Comparison of ENCODE assay signal across 8 cellular contexts in the genomic region with DNA sequence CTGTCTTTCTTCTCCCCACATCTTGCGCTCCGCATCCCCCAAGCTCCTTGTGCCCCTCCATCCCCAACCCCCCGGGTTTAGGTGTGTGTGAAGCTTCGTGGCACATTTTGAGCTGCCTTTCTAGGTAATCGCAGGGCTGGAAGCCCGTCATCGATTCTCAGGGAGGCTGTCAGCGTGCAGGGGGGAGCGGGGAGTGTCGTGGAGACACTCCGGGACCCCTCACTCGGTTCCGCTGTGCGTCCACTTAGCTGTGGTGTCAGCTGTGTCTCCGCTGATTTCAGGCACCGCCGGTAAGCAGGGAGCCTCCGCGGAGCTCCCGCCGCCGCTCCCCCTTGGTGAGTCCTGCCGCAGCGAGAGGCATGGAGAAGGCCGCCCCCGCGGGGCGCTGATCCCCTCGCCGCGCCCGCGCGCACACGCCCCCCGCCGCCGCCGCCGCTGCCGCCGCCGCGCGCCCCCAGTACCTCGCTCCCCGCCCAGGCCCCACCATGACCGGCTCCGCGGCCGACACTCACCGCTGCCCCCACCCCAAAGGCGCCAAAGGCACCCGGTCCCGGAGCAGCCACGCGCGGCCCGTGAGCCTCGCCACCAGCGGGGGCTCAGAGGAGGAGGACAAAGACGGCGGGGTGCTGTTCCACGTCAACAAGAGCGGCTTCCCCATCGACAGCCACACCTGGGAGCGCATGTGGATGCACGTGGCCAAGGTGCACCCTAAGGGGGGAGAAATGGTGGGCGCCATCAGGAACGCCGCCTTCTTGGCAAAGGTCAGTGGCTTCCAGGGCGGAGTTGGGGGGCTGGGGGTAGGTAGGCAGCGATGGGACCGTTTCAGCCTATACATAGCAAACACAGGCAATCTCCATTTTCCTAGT. TPM values are rescaled to one million over a fixed set of nuclear protein-coding genes. Genes with fewer than 3 reads are reported as not detected.
A peak's percentile ranks its signal among the peaks of the same experiment; 100 is the strongest.
DNase-seq lines count a peak whose midpoint lies in the region; ATAC-seq and TF ChIP-seq lines count a peak whose summit lies in the region.

No MANE protein-coding gene starts in this region.

- H3K27ac Mint-ChIP-seq in activated CD8-positive, alpha-beta T cell treated with anti-CD3 and anti-CD28 coated beads, Interleukin-2, amount 10 ng/mL, durations not matched to agents 7 days and 5 days = no peak overlapping the region

- DNase-seq in AG10803 (ENCODE audit: low read depth) (no peak), iPS DF 6.9 (ENCODE audit: low read depth, low spot score) (no peak), epidermal melanocyte (ENCODE audit: insufficient read length, low spot score) (no peak)
- no peak for DNase-seq in activated CD8-positive, alpha-beta T cell treated with anti-CD3 and anti-CD28 coated beads, Interleukin-2, amount 10 ng/mL, durations not matched to agents 7 days and 5 days
- peak; percentile 7 for DNase-seq in stimulated activated naive CD8-positive, alpha-beta T cell treated with anti-CD3 and anti-CD28 coated beads, Interleukin-15, Interleukin-2, amounts not matched to agents 100 U/mL and 50 U/mL, for 24 hours

- CTCF ChIA-PET in activated CD8-positive, alpha-beta T cell treated with anti-CD3 and anti-CD28 coated beads, Interleukin-2, amount 10 ng/mL, durations not matched to agents 7 days and 5 days (lab: Charles Lee) = interaction anchor here (1.1 to 1.5 kb wide), 2 partner anchors 17 to 136 kb away, joined by 3 to 4 read pairs; no protein-coding TSS in a partner anchor

- H3K27me3 Mint-ChIP-seq in activated CD8-positive, alpha-beta T cell treated with anti-CD3 and anti-CD28 coated beads, Interleukin-2, amount 10 ng/mL, durations not matched to agents 7 days and 5 days (ENCODE audit: low read depth) = peaks cover 65% of the 10 kb centered on the region

- H3K36me3 Mint-ChIP-seq in activated CD8-positive, alpha-beta T cell treated with anti-CD3 and anti-CD28 coated beads, Interleukin-2, amount 10 ng/mL, durations not matched to agents 7 days and 5 days (ENCODE audit: low read depth) = no peaks in the 10 kb centered on the region

- POLR2A ChIA-PET in activated CD8-positive, alpha-beta T cell treated with anti-CD3 and anti-CD28 coated beads, Interleukin-2, amount 10 ng/mL, durations not matched to agents 7 days and 5 days (lab: Charles Lee) = interaction anchor here (1.2 kb wide), 1 partner anchor 160 kb away, joined by 3 read pairs; a partner anchor contains a TSS

- no peaks in the 10 kb centered on the region for H3K9me3 ChIP-seq in iPS DF 6.9 (ENCODE audit: control insufficient read depth, insufficient read depth, low read length)

- peaks cover 8% of the 10 kb centered on the region for H3K36me3 ChIP-seq in iPS DF 6.9 (ENCODE audit: control insufficient read depth, insufficient read depth, low read length)

- no peak overlapping the region for H3K27ac ChIP-seq in iPS DF 6.9 (ENCODE audit: low read length)

- H3K9me3 Mint-ChIP-seq in activated CD8-positive, alpha-beta T cell treated with anti-CD3 and anti-CD28 coated beads, Interleukin-2, amount 10 ng/mL, durations not matched to agents 7 days and 5 days (ENCODE audit: insufficient read depth) = no peaks in the 10 kb centered on the region

- H3K4me3 ChIP-seq in AG10803 (ENCODE audit: low read length) (peak overlapping the region; percentile 54), iPS DF 6.9 (ENCODE audit: low read length) (peak overlapping the region; percentile 89)

- H3K4me1 ChIP-seq in iPS DF 6.9 (ENCODE audit: control insufficient read depth, insufficient read depth, low read length) = peaks cover 6% of the 10 kb centered on the region; the same call in 1 of the 2 replicates

- ATAC-seq in GM19455 (IDR thresholded peaks at IDR 0.05; ENCODE audit: unreplicated experiment) (peak; percentile 4), GM21515 (IDR thresholded peaks at IDR 0.05; ENCODE audit: unreplicated experiment) (no peak), GM19324 (IDR thresholded peaks at IDR 0.05; ENCODE audit: low FRiP score, unreplicated experiment) (no peak)
- no peak for ATAC-seq in activated CD8-positive, alpha-beta T cell treated with anti-CD3 and anti-CD28 coated beads, Interleukin-2, amount 10 ng/mL, durations not matched to agents 7 days and 5 days
- ATAC-seq in stimulated activated naive CD8-positive, alpha-beta T cell treated with anti-CD3 and anti-CD28 coated beads, Interleukin-15, Interleukin-2, amounts not matched to agents 100 U/mL and 50 U/mL, for 24 hours = peak; percentile 10

- no CpG with 5 or more reads among the region's 74 CpGs for WGBS in iPS DF 6.9 (ENCODE audit: insufficient coverage, insufficient read length)

- H3K4me3 Mint-ChIP-seq in activated CD8-positive, alpha-beta T cell treated with anti-CD3 and anti-CD28 coated beads, Interleukin-2, amount 10 ng/mL, durations not matched to agents 7 days and 5 days = peak overlapping the region; percentile 73

- no peak for TF ChIP-seq CTCF in AG10803 (conservative IDR thresholded peaks at IDR 0.05; ENCODE audit: low read length)

- peaks cover 6% of the 10 kb centered on the region for H3K4me1 Mint-ChIP-seq in activated CD8-positive, alpha-beta T cell treated with anti-CD3 and anti-CD28 coated beads, Interleukin-2, amount 10 ng/mL, durations not matched to agents 7 days and 5 days (ENCODE audit: low read depth)

- H3K27me3 ChIP-seq in iPS DF 6.9 (ENCODE audit: control insufficient read depth, insufficient read depth, low read length) = no peaks in the 10 kb centered on the region

RNA-seq across cellular contexts. Expression of a gene that starts 0.9 kb away (rescaled TPM):
- under 1 TPM; 0.16 to 0.21 TPM for total RNA-seq in activated CD8-positive, alpha-beta T cell treated with anti-CD3 and anti-CD28 coated beads, Interleukin-2, amount 10 ng/mL, durations not matched to agents 7 days and 5 days

Comparison
In these comparisons a context has a peak if more than half of its experiments do, and no peak if none do; other contexts are left out.
1. ATAC-seq: peak in GM19455 (single experiment) and stimulated activated naive CD8-positive, alpha-beta T cell treated with anti-CD3 and anti-CD28 coated beads, Interleukin-15, Interleukin-2, amounts not matched to agents 100 U/mL and 50 U/mL, for 24 hours (single experiment); none in activated CD8-positive, alpha-beta T cell treated with anti-CD3 and anti-CD28 coated beads, Interleukin-2, amount 10 ng/mL, durations not matched to agents 7 days and 5 days (single experiment), GM21515 (single experiment) and GM19324 (single experiment).